ENCODE assay signal across 2 cellular contexts in genomic region chr2:99374747-99375146, GRCh38.
TF ChIP-seq lines count a peak whose summit lies in the region.

No MANE protein-coding gene starts in this region.

TF ChIP-seq in SK-N-SH treated with all-trans-retinoic acid at 6 μM for 48 hours, 23 proteins besides CTCF, POLR2A, EP300 and RAD21 (continued from another document):
- no peak for TF ChIP-seq PATZ1 (CRISPR knock-in tag; IDR thresholded peaks at IDR 0.05; ENCODE audit: borderline replicate concordance)
- no peak for TF ChIP-seq ZC3H10 (CRISPR knock-in tag; IDR thresholded peaks at IDR 0.05)

TF ChIP-seq in SK-N-SH, 30 proteins besides CTCF, POLR2A, EP300 and RAD21 (continued from another document):
- TF ChIP-seq MAX (IDR thresholded peaks at IDR 0.05; ENCODE audit: low read depth) = no peak
- no peak for TF ChIP-seq GABPA (IDR thresholded peaks at IDR 0.05; ENCODE audit: low read depth)
- no peak for TF ChIP-seq TCF12 (IDR thresholded peaks at IDR 0.05)
- no peak for TF ChIP-seq FOXJ3 (CRISPR knock-in tag; IDR thresholded peaks at IDR 0.05)
- no peak for TF ChIP-seq MEF2A (IDR thresholded peaks at IDR 0.05; ENCODE audit: borderline replicate concordance, low read depth)
- no peak for TF ChIP-seq ZBTB33 (IDR thresholded peaks at IDR 0.05; ENCODE audit: borderline replicate concordance, low read depth)
- no peak for TF ChIP-seq RXRA (IDR thresholded peaks at IDR 0.05; ENCODE audit: borderline replicate concordance, low read depth)
